Comparison of ENCODE assay signal across 9 cellular contexts in the genomic region with DNA sequence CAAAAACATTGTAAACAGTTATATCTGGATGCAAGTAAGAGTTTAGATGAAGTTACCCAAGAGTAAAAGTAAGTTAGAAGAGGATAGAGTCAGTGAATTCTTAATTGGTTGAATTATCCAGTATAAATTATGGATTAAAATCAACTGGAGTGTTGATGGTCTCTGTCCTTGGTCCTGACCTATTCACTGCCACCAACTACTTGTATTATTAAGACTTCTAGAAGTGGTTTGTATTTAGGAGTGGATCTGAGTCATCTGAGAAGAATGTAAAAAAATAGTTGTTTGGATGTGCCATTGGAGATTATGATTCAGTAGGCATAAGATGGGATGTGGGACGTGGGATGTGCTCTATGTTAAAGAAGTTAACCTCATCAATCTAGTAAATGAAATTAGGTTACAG.
DNase-seq lines count a peak whose midpoint lies in the region; TF ChIP-seq lines count a peak whose summit lies in the region.
"Had no signal": no experiment of that assay in that cellular context is flagged by ENCODE, and none has a peak within 500 bp of the region (broad histone marks: within the 10 kb centered on the region; RNA-seq: fewer than 3 reads in every experiment).

No MANE protein-coding gene starts in this region.

- H3K27ac ChIP-seq in HEK293 (ENCODE audit: extremely low read depth, low read depth, low read length) (no peak overlapping the region), RWPE1 (no peak overlapping the region)
- H3K27ac ChIP-seq: heart left ventricle had no signal

- no peaks in the 10 kb centered on the region for H3K36me3 ChIP-seq in HEK293 (ENCODE audit: control insufficient read depth in 2 of 2, insufficient read depth in 1 of 2, low read length in 2 of 2)
- H3K36me3 ChIP-seq: heart left ventricle had no signal

- H3K4me3 ChIP-seq in HEK293 (ENCODE audit: low read depth, low read length), result no peak overlapping the region
- H3K4me3 ChIP-seq: heart left ventricle had no signal

- DNase-seq in RWPE1 (ENCODE audit: low spot score) (peak; percentile 12), fibroblast of gingiva (ENCODE audit: low read depth) (peak; percentile 11), pulmonary artery endothelial cell (ENCODE audit: low read depth, low spot score) (peak; percentile 33), NCI-H524 treated with DMSO at 0.1 percent for 48 hours (lab: John Stamatoyannopoulos, UW) (no peak), DMS153 (lab: John Stamatoyannopoulos, UW) (no peak)
- no peak for DNase-seq in activated CD8-positive, alpha-beta memory T cell treated with anti-CD3 and anti-CD28 coated beads, Interleukin-2, amount 50 U/mL, for 48 hours
- DNase-seq: heart left ventricle, NCI-H1417 treated with DMSO at 0.1 percent for 48 hours had no signal

- no peaks in the 10 kb centered on the region for H3K9me3 ChIP-seq in HEK293 (ENCODE audit: control insufficient read depth, insufficient read depth, low read depth, low read length)
- H3K9me3 ChIP-seq: heart left ventricle had no signal

- POLR2A ChIA-PET in HEK293 (lab: Yijun Ruan, JAX) (no interaction called here), RWPE1 (lab: Yijun Ruan, JAX; ENCODE audit: low non-redundant PET) (no interaction called here)

- H3K4me1 ChIP-seq in HEK293 (ENCODE audit: control insufficient read depth, insufficient read depth, low read length), result no peaks in the 10 kb centered on the region
- H3K4me1 ChIP-seq: heart left ventricle had no signal

- CTCF ChIA-PET in HEK293 (lab: Yijun Ruan, JAX) (interaction anchor here (1.1 to 1.6 kb wide), 5 partner anchors 10 to 454 kb away, joined by 3 to 4 read pairs (median 3); partner anchors contain the start of gene C3orf49), RWPE1 (lab: Yijun Ruan, JAX) (no interaction called here)

- TF ChIP-seq CTCF in HEK293 (tag by site-specific recombination; IDR thresholded peaks at IDR 0.05) (no peak), RWPE1 (conservative IDR thresholded peaks at IDR 0.05; ENCODE audit: low read depth) (no peak)

TF ChIP-seq in HEK293, 187 proteins besides CTCF, POLR2A, EP300 and RAD21:
- no peak for TF ChIP-seq ELK4 (IDR thresholded peaks at IDR 0.05; ENCODE audit: borderline replicate concordance, low read depth, low read length)
- TF ChIP-seq, protein P1, sequence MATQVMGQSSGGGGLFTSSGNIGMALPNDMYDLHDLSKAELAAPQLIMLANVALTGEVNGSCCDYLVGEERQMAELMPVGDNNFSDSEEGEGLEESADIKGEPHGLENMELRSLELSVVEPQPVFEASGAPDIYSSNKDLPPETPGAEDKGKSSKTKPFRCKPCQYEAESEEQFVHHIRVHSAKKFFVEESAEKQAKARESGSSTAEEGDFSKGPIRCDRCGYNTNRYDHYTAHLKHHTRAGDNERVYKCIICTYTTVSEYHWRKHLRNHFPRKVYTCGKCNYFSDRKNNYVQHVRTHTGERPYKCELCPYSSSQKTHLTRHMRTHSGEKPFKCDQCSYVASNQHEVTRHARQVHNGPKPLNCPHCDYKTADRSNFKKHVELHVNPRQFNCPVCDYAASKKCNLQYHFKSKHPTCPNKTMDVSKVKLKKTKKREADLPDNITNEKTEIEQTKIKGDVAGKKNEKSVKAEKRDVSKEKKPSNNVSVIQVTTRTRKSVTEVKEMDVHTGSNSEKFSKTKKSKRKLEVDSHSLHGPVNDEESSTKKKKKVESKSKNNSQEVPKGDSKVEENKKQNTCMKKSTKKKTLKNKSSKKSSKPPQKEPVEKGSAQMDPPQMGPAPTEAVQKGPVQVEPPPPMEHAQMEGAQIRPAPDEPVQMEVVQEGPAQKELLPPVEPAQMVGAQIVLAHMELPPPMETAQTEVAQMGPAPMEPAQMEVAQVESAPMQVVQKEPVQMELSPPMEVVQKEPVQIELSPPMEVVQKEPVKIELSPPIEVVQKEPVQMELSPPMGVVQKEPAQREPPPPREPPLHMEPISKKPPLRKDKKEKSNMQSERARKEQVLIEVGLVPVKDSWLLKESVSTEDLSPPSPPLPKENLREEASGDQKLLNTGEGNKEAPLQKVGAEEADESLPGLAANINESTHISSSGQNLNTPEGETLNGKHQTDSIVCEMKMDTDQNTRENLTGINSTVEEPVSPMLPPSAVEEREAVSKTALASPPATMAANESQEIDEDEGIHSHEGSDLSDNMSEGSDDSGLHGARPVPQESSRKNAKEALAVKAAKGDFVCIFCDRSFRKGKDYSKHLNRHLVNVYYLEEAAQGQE (tag by site-specific recombination; IDR thresholded peaks at IDR 0.05), result peak; percentile 84

Comparison
In these comparisons a context has a peak if more than half of its experiments do, and no peak if none do; other contexts are left out.
1. DNase-seq: peak in RWPE1 (single experiment), fibroblast of gingiva (single experiment) and pulmonary artery endothelial cell (single experiment); none in activated CD8-positive, alpha-beta memory T cell treated with anti-CD3 and anti-CD28 coated beads, Interleukin-2, amount 50 U/mL, for 48 hours (single experiment), NCI-H524 treated with DMSO at 0.1 percent for 48 hours (single experiment) and DMS153 (single experiment).